Comparison of ENCODE assay signal across 14 cellular contexts in genomic region chr10:7117806-7118674, GRCh38.
"Had no signal": no experiment of that assay in that cellular context is flagged by ENCODE, and none has a peak within 500 bp of the region (broad histone marks: within the 10 kb centered on the region; RNA-seq: fewer than 3 reads in every experiment).

No MANE protein-coding gene starts in this region.

- ATAC-seq: activated naive CD8-positive, alpha-beta T cell treated with anti-CD3 and anti-CD28 coated beads, Interleukin-2, amount 50 U/mL, for 24 hours; activated T-cell treated with anti-CD3 and anti-CD28 coated beads, Interleukin-2, amount 50 U/mL, for 72 hours; effector memory CD8-positive, alpha-beta T cell; gastrocnemius medialis; mucosa of descending colon; naive thymus-derived CD8-positive, alpha-beta T cell; stimulated activated naive CD8-positive, alpha-beta T cell treated with anti-CD3 and anti-CD28 coated beads, Interleukin-15, amount 100 ng/mL, for 72 hours had no signal

- DNase-seq: activated CD4-positive, alpha-beta T cell treated with anti-CD3 and anti-CD28 coated beads, Interleukin-2, amount 50 U/mL, for 48 hours; activated CD4-positive, CD25-positive, alpha-beta regulatory T cell treated with anti-CD3 and anti-CD28 coated beads, Interleukin-2, amount 50 U/mL, for 72 hours; activated naive CD4-positive, alpha-beta T cell; activated naive CD8-positive, alpha-beta T cell treated with anti-CD3 and anti-CD28 coated beads, Interleukin-2, amount 50 U/mL, for 24 hours; activated T-cell treated with anti-CD3 and anti-CD28 coated beads, Interleukin-2, amount 50 U/mL, for 72 hours; effector memory CD8-positive, alpha-beta T cell; gastrocnemius medialis; mucosa of descending colon; naive thymus-derived CD8-positive, alpha-beta T cell; stimulated activated CD4-positive, alpha-beta T cell treated with anti-CD3 and anti-CD28 coated beads, Interleukin-4, amount 100 ng/mL, for 1 hour; stimulated activated CD8-positive, alpha-beta memory T cell treated with anti-CD3 and anti-CD28 coated beads, Interleukin-4, amount 100 ng/mL, for 48 hours; stimulated activated naive CD8-positive, alpha-beta T cell treated with anti-CD3 and anti-CD28 coated beads, Interleukin-15, amount 100 ng/mL, for 72 hours; SW 1271; uterus had no signal
